ENCODE assay signal across 1 cellular context in the genomic region with DNA sequence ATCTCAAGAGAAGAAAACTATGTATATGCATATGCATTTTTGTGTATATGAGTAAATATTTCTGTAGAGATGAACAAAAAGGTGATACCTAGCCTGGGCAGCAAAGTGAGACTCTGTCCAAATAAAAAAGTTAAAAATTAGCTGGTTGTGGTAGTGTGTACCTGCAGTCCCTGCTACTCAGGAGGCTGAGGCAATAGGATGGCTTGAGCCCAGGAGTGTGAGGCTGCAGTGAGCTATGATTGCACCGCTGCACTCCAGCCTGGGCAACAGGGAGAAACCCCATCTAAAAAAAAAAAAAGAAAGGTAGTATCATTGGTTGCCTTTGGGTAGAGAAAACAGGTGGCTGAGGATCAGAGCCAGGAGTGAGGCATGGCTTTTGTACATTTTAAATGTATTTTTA.
TF ChIP-seq lines count a peak whose summit lies in the region.

No MANE protein-coding gene starts in this region.

TF ChIP-seq in HCT116, 20 proteins besides CTCF, POLR2A, EP300 and RAD21 (continued from another document):
- TF ChIP-seq, protein P1, sequence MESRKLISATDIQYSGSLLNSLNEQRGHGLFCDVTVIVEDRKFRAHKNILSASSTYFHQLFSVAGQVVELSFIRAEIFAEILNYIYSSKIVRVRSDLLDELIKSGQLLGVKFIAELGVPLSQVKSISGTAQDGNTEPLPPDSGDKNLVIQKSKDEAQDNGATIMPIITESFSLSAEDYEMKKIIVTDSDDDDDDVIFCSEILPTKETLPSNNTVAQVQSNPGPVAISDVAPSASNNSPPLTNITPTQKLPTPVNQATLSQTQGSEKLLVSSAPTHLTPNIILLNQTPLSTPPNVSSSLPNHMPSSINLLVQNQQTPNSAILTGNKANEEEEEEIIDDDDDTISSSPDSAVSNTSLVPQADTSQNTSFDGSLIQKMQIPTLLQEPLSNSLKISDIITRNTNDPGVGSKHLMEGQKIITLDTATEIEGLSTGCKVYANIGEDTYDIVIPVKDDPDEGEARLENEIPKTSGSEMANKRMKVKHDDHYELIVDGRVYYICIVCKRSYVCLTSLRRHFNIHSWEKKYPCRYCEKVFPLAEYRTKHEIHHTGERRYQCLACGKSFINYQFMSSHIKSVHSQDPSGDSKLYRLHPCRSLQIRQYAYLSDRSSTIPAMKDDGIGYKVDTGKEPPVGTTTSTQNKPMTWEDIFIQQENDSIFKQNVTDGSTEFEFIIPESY (IDR thresholded peaks at IDR 0.05; ENCODE audit: extremely low read depth, insufficient replicate concordance, low read length): no peak
- TF ChIP-seq TCF7L2 (IDR thresholded peaks at IDR 0.05; ENCODE audit: borderline replicate concordance, extremely low read depth, insufficient read depth, insufficient read length) (no peak), CBX3 (IDR thresholded peaks at IDR 0.05; ENCODE audit: low read depth) (no peak)
